1 cellular context compared by ENCODE assay signal in genomic region chr6:155397172-155397705, GRCh38.
TF ChIP-seq lines count a peak whose summit lies in the region.

No MANE protein-coding gene starts in this region.

TF ChIP-seq in HepG2, 621 proteins besides CTCF, POLR2A, EP300 and RAD21 (continued from another document and continues in another):
- no peak for TF ChIP-seq ZBTB14 (CRISPR knock-in tag; IDR thresholded peaks at IDR 0.05)
- no peak for TF ChIP-seq AGO2 (optimal IDR thresholded peaks at IDR 0.05; ENCODE audit: low read depth, low read length)
- TF ChIP-seq, protein P1, sequence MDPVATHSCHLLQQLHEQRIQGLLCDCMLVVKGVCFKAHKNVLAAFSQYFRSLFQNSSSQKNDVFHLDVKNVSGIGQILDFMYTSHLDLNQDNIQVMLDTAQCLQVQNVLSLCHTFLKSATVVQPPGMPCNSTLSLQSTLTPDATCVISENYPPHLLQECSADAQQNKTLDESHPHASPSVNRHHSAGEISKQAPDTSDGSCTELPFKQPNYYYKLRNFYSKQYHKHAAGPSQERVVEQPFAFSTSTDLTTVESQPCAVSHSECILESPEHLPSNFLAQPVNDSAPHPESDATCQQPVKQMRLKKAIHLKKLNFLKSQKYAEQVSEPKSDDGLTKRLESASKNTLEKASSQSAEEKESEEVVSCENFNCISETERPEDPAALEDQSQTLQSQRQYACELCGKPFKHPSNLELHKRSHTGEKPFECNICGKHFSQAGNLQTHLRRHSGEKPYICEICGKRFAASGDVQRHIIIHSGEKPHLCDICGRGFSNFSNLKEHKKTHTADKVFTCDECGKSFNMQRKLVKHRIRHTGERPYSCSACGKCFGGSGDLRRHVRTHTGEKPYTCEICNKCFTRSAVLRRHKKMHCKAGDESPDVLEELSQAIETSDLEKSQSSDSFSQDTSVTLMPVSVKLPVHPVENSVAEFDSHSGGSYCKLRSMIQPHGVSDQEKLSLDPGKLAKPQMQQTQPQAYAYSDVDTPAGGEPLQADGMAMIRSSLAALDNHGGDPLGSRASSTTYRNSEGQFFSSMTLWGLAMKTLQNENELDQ (CRISPR knock-in tag; IDR thresholded peaks at IDR 0.05; ENCODE audit: borderline replicate concordance): no peak
- TF ChIP-seq ZNF577 (CRISPR knock-in tag; IDR thresholded peaks at IDR 0.05; ENCODE audit: borderline replicate concordance, low read depth): no peak
- TF ChIP-seq, protein P2, sequence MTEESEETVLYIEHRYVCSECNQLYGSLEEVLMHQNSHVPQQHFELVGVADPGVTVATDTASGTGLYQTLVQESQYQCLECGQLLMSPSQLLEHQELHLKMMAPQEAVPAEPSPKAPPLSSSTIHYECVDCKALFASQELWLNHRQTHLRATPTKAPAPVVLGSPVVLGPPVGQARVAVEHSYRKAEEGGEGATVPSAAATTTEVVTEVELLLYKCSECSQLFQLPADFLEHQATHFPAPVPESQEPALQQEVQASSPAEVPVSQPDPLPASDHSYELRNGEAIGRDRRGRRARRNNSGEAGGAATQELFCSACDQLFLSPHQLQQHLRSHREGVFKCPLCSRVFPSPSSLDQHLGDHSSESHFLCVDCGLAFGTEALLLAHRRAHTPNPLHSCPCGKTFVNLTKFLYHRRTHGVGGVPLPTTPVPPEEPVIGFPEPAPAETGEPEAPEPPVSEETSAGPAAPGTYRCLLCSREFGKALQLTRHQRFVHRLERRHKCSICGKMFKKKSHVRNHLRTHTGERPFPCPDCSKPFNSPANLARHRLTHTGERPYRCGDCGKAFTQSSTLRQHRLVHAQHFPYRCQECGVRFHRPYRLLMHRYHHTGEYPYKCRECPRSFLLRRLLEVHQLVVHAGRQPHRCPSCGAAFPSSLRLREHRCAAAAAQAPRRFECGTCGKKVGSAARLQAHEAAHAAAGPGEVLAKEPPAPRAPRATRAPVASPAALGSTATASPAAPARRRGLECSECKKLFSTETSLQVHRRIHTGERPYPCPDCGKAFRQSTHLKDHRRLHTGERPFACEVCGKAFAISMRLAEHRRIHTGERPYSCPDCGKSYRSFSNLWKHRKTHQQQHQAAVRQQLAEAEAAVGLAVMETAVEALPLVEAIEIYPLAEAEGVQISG (CRISPR knock-in tag; IDR thresholded peaks at IDR 0.05): no peak
- TF ChIP-seq, protein P3, sequence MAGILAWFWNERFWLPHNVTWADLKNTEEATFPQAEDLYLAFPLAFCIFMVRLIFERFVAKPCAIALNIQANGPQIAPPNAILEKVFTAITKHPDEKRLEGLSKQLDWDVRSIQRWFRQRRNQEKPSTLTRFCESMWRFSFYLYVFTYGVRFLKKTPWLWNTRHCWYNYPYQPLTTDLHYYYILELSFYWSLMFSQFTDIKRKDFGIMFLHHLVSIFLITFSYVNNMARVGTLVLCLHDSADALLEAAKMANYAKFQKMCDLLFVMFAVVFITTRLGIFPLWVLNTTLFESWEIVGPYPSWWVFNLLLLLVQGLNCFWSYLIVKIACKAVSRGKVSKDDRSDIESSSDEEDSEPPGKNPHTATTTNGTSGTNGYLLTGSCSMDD (CRISPR knock-in tag; IDR thresholded peaks at IDR 0.05): no peak
- peak; percentile 77; the same call in 1 of the 2 replicates for TF ChIP-seq ZNF3 (CRISPR knock-in tag; IDR thresholded peaks at IDR 0.05)
- TF ChIP-seq SOX6 (IDR thresholded peaks at IDR 0.05): no peak
- 0 out of 2 replicates have a peak, but pooled peaks have one; percentile 14 for TF ChIP-seq SOX6 (CRISPR knock-in tag; IDR thresholded peaks at IDR 0.05)
- no peak for TF ChIP-seq JUN (CRISPR knock-in tag; IDR thresholded peaks at IDR 0.05)
- no peak for TF ChIP-seq SPEN (CRISPR knock-in tag; IDR thresholded peaks at IDR 0.05; ENCODE audit: low read depth)
- no peak for TF ChIP-seq ZNF792 (CRISPR knock-in tag; IDR thresholded peaks at IDR 0.05)
- TF ChIP-seq KLF12 (CRISPR knock-in tag; IDR thresholded peaks at IDR 0.05; ENCODE audit: borderline replicate concordance): no peak
- TF ChIP-seq SALL1 (CRISPR knock-in tag; IDR thresholded peaks at IDR 0.05): peak; percentile 19; the same call in 1 of the 2 replicates
- TF ChIP-seq CCAR2 (optimal IDR thresholded peaks at IDR 0.05; ENCODE audit: low read depth, low read length): no peak
- TF ChIP-seq ZNF563 (CRISPR knock-in tag; IDR thresholded peaks at IDR 0.05): no peak
- TF ChIP-seq, protein P4, sequence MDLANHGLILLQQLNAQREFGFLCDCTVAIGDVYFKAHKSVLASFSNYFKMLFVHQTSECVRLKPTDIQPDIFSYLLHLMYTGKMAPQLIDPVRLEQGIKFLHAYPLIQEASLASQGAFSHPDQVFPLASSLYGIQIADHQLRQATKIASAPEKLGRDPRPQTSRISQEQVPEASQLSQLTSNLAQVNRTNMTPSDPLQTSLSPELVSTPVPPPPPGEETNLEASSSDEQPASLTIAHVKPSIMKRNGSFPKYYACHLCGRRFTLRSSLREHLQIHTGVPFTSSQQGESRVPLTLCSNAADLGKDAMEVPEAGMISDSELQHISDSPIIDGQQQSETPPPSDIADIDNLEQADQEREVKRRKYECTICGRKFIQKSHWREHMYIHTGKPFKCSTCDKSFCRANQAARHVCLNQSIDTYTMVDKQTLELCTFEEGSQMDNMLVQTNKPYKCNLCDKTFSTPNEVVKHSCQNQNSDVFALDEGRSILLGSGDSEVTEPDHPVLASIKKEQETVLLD (CRISPR knock-in tag; IDR thresholded peaks at IDR 0.05; ENCODE audit: low read depth): no peak
- TF ChIP-seq ZNF337 (CRISPR knock-in tag; IDR thresholded peaks at IDR 0.05; ENCODE audit: borderline replicate concordance, low read depth): no peak
- peak; percentile 50 for TF ChIP-seq FOSL2 (CRISPR knock-in tag; IDR thresholded peaks at IDR 0.05)
- TF ChIP-seq MAZ (IDR thresholded peaks at IDR 0.05; ENCODE audit: borderline replicate concordance, low read depth, low read length): no peak
- TF ChIP-seq MAZ (CRISPR knock-in tag; IDR thresholded peaks at IDR 0.05; ENCODE audit: low read depth): no peak
- no peak for TF ChIP-seq SMAD1 (CRISPR knock-in tag; IDR thresholded peaks at IDR 0.05; ENCODE audit: borderline replicate concordance, low read depth)
- no peak for TF ChIP-seq ZNF644 (CRISPR knock-in tag; IDR thresholded peaks at IDR 0.05; ENCODE audit: low read depth)
- peak; percentile 18; the same call in 1 of the 2 replicates for TF ChIP-seq ZMYM4 (CRISPR knock-in tag; IDR thresholded peaks at IDR 0.05)
- TF ChIP-seq ZMYM2 (CRISPR knock-in tag; IDR thresholded peaks at IDR 0.05): peak; percentile 68; the same call in 1 of the 2 replicates
- TF ChIP-seq HOMEZ (CRISPR knock-in tag; IDR thresholded peaks at IDR 0.05; ENCODE audit: low read depth): 0 out of 2 replicates have a peak, but pooled peaks have one; percentile 5
- no peak; the same call in 1 of the 2 replicates for TF ChIP-seq NR2F6 (IDR thresholded peaks at IDR 0.05)
- TF ChIP-seq NR2F6 (CRISPR knock-in tag; IDR thresholded peaks at IDR 0.05): peak; percentile 40; the same call in 1 of the 2 replicates
- TF ChIP-seq MNT (IDR thresholded peaks at IDR 0.05): no peak
- TF ChIP-seq, protein P5, sequence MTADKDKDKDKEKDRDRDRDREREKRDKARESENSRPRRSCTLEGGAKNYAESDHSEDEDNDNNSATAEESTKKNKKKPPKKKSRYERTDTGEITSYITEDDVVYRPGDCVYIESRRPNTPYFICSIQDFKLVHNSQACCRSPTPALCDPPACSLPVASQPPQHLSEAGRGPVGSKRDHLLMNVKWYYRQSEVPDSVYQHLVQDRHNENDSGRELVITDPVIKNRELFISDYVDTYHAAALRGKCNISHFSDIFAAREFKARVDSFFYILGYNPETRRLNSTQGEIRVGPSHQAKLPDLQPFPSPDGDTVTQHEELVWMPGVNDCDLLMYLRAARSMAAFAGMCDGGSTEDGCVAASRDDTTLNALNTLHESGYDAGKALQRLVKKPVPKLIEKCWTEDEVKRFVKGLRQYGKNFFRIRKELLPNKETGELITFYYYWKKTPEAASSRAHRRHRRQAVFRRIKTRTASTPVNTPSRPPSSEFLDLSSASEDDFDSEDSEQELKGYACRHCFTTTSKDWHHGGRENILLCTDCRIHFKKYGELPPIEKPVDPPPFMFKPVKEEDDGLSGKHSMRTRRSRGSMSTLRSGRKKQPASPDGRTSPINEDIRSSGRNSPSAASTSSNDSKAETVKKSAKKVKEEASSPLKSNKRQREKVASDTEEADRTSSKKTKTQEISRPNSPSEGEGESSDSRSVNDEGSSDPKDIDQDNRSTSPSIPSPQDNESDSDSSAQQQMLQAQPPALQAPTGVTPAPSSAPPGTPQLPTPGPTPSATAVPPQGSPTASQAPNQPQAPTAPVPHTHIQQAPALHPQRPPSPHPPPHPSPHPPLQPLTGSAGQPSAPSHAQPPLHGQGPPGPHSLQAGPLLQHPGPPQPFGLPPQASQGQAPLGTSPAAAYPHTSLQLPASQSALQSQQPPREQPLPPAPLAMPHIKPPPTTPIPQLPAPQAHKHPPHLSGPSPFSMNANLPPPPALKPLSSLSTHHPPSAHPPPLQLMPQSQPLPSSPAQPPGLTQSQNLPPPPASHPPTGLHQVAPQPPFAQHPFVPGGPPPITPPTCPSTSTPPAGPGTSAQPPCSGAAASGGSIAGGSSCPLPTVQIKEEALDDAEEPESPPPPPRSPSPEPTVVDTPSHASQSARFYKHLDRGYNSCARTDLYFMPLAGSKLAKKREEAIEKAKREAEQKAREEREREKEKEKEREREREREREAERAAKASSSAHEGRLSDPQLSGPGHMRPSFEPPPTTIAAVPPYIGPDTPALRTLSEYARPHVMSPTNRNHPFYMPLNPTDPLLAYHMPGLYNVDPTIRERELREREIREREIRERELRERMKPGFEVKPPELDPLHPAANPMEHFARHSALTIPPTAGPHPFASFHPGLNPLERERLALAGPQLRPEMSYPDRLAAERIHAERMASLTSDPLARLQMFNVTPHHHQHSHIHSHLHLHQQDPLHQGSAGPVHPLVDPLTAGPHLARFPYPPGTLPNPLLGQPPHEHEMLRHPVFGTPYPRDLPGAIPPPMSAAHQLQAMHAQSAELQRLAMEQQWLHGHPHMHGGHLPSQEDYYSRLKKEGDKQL (CRISPR knock-in tag; IDR thresholded peaks at IDR 0.05; ENCODE audit: low read depth): 0 out of 2 replicates have a peak, but pooled peaks have one; percentile 12
- TF ChIP-seq EED (CRISPR knock-in tag; IDR thresholded peaks at IDR 0.05): no peak
- TF ChIP-seq CHCHD3 (CRISPR knock-in tag; IDR thresholded peaks at IDR 0.05): no peak
